Comparison of ENCODE assay signal across 19 cellular contexts in genomic region chrX:46184749-46185148, GRCh38.
DNase-seq lines count a peak whose midpoint lies in the region; ATAC-seq, FAIRE-seq and TF ChIP-seq lines count a peak whose summit lies in the region.
"Had no signal": no experiment of that assay in that cellular context is flagged by ENCODE, and none has a peak within 500 bp of the region (broad histone marks: within the 10 kb centered on the region; RNA-seq: fewer than 3 reads in every experiment).

No MANE protein-coding gene starts in this region.

- no peak overlapping the region for H2AK5ac ChIP-seq in trophoblast cell (ENCODE audit: low read length)

- no peaks in the 10 kb centered on the region for H4K20me1 ChIP-seq in HCT116 (ENCODE audit: insufficient read depth)

- CTCF ChIA-PET in A549 (lab: Yijun Ruan, JAX) = no interaction called here
- CTCF ChIA-PET in HCT116 (lab: Charles Lee) = no interaction called here

- H3K9me3 ChIP-seq in A549 (peaks cover 1% of the 10 kb centered on the region; the same call in 1 of the 3 replicates), HCT116 (ENCODE audit: control insufficient read depth in 1 of 2, insufficient read depth in 1 of 2, low read depth in 1 of 2, low read length in 2 of 2) (no peaks in the 10 kb centered on the region), RWPE2 (ENCODE audit: severe bottlenecking) (no peaks in the 10 kb centered on the region), trophoblast cell (ENCODE audit: insufficient read depth, low read depth, low read length) (no peaks in the 10 kb centered on the region)
- H3K9me3 ChIP-seq: SJSA1 had no signal

- H2AFZ ChIP-seq in HCT116 (ENCODE audit: low read depth, low read length, poor library complexity, severe bottlenecking) = no peak overlapping the region
- H2AFZ ChIP-seq in trophoblast cell (ENCODE audit: insufficient read depth, low read length, poor library complexity) = no peak overlapping the region

- H3K27me3 ChIP-seq in HCT116 (ENCODE audit: insufficient read depth, low read length) = no peaks in the 10 kb centered on the region
- no peaks in the 10 kb centered on the region for H3K27me3 ChIP-seq in RWPE2 (ENCODE audit: insufficient read depth, poor library complexity, severe bottlenecking)
- no peaks in the 10 kb centered on the region for H3K27me3 ChIP-seq in trophoblast cell (ENCODE audit: insufficient read depth, low read length)
- H3K27me3 ChIP-seq: SJSA1 had no signal

- no peak overlapping the region for H3K18ac ChIP-seq in trophoblast cell (ENCODE audit: low read length)

- H3K79me2 ChIP-seq in HCT116 (ENCODE audit: insufficient read depth, low read length) = no peaks in the 10 kb centered on the region
- H3K79me2 ChIP-seq in trophoblast cell (ENCODE audit: control insufficient read depth, insufficient read depth, low read length, poor library complexity) = no peaks in the 10 kb centered on the region

- H3K4me2 ChIP-seq in A549 (0 out of 3 replicates have a peak overlapping the region, but pooled peaks have one; percentile 11), HCT116 (ENCODE audit: low read length) (peak overlapping the region; percentile 55), trophoblast cell (ENCODE audit: low read length) (no peak overlapping the region)
- H3K4me2 ChIP-seq: KMS-11 had no signal

- no peak overlapping the region for H2BK12ac ChIP-seq in trophoblast cell (ENCODE audit: low read length)

- no peak for TF ChIP-seq EP300 in A549 (IDR thresholded peaks at IDR 0.05)

- H3K36me3 ChIP-seq in HCT116 (ENCODE audit: control insufficient read depth in 1 of 2, insufficient read depth in 2 of 2, low read length in 2 of 2) (no peaks in the 10 kb centered on the region; a peak in 1 of 4 replicates), RWPE2 (ENCODE audit: low read depth) (no peaks in the 10 kb centered on the region), trophoblast cell (ENCODE audit: control insufficient read depth in 1 of 2, insufficient read depth in 2 of 2, low read length in 2 of 2) (no peaks in the 10 kb centered on the region)
- H3K36me3 ChIP-seq: SJSA1 had no signal

- H3K9ac ChIP-seq in HCT116 (ENCODE audit: low read length) (peak overlapping the region; percentile 53), trophoblast cell (ENCODE audit: low read length) (no peak overlapping the region)
- H3K9ac ChIP-seq: KMS-11 had no signal

- WGBS in A549 (ENCODE audit: missing lambda C conversion rate) = 67% methylated on average over 2 of the region's 2 CpGs
- no CpG with 5 or more reads among the region's 2 CpGs for WGBS in trophoblast cell (ENCODE audit: extremely low coverage, insufficient coverage, insufficient read length)

- H4K8ac ChIP-seq in trophoblast cell (ENCODE audit: low read depth, low read length) = no peak overlapping the region

- intact Hi-C loops in HCT116 (cut with micrococcal nuclease) = loop anchor here (5.0 to 10.0 kb wide), 2 partner anchors 143 to 190 kb away; no protein-coding TSS in a partner anchor

- no peak overlapping the region for H2BK120ac ChIP-seq in trophoblast cell (ENCODE audit: insufficient read depth, low read length, poor library complexity)

- peaks cover 17% of the 10 kb centered on the region for H3K9me3 Mint-ChIP-seq in progenitor cell of endocrine pancreas (ENCODE audit: low read depth)
- peaks cover 0 to 4% (median 0%) of the 10 kb centered on the region in 9 donors for H3K9me3 Mint-ChIP-seq in naive thymus-derived CD8-positive, alpha-beta T cell
- H3K9me3 Mint-ChIP-seq: HFFc6 had no signal

- no peaks in the 10 kb centered on the region for H3K4me1 Mint-ChIP-seq in progenitor cell of endocrine pancreas (ENCODE audit: low read depth)
- no peaks in the 10 kb centered on the region for H3K4me1 Mint-ChIP-seq in naive thymus-derived CD8-positive, alpha-beta T cell
- H3K4me1 Mint-ChIP-seq: B cell; CD4-positive, alpha-beta memory T cell had no signal

- peaks cover 40% of the 10 kb centered on the region for H3K4me1 ChIP-seq in A549
- peaks cover 41 to 66% of the 10 kb centered on the region in 2 experiments for H3K4me1 ChIP-seq in HCT116 (ENCODE audit: control insufficient read depth in 1 of 2, insufficient read depth in 2 of 2, low read length in 2 of 2)
- peaks cover 31% of the 10 kb centered on the region for H3K4me1 ChIP-seq in RWPE2 (ENCODE audit: insufficient read depth, poor library complexity, severe bottlenecking)
- peaks cover 4 to 7% of the 10 kb centered on the region in 2 experiments for H3K4me1 ChIP-seq in trophoblast cell (ENCODE audit: control insufficient read depth in 1 of 2, insufficient read depth in 2 of 2, low read length in 2 of 2)

- no peak overlapping the region for H3K23ac ChIP-seq in trophoblast cell (ENCODE audit: low read length)

- TF ChIP-seq RAD21 in A549 (conservative IDR thresholded peaks at IDR 0.05 in 1 of 2, IDR thresholded peaks at IDR 0.05 in 1 of 2) = no peak
- TF ChIP-seq RAD21 in HCT116 (IDR thresholded peaks at IDR 0.05; ENCODE audit: low read depth) = peak; percentile 2; the same call in 1 of the 2 replicates

- RAD21 ChIA-PET in HCT116 (lab: Charles Lee; ENCODE audit: low non-redundant PET in 1 of 2, low total read pairs in 2 of 2, uncharacterized antibody in 2 of 2, unreplicated experiment in 2 of 2) = no interaction called here

- BruUV-seq in HCT116 (replicated peaks; lab: Mats Ljungman, UMichigan) = no TSS peak

- no peak overlapping the region for H2BK5ac ChIP-seq in trophoblast cell (ENCODE audit: low read depth, low read length, poor library complexity)

- H3K36me3 Mint-ChIP-seq in progenitor cell of endocrine pancreas (ENCODE audit: insufficient read depth) = no peaks in the 10 kb centered on the region
- no peaks in the 10 kb centered on the region for H3K36me3 Mint-ChIP-seq in naive thymus-derived CD8-positive, alpha-beta T cell
- H3K36me3 Mint-ChIP-seq: CD4-positive, alpha-beta memory T cell had no signal

- ATAC-seq in A549 (no peak), HCT116 (no peak), RWPE2 (ENCODE audit: low read depth) (peak; percentile 80)
- ATAC-seq in naive thymus-derived CD8-positive, alpha-beta T cell = no peak

- H3K79me1 ChIP-seq in trophoblast cell (ENCODE audit: low read length) = no peaks in the 10 kb centered on the region

- H3K14ac ChIP-seq in trophoblast cell (ENCODE audit: low read length) = no peak overlapping the region

- no peak overlapping the region for H3K4me3 Mint-ChIP-seq in progenitor cell of endocrine pancreas (ENCODE audit: low read depth)
- H3K4me3 Mint-ChIP-seq in naive thymus-derived CD8-positive, alpha-beta T cell = no peak overlapping the region
- H3K4me3 Mint-ChIP-seq: B cell; CD4-positive, alpha-beta memory T cell; HFFc6 had no signal

- no peak overlapping the region for H4K91ac ChIP-seq in trophoblast cell (ENCODE audit: low read depth, low read length)

- no peak for FAIRE-seq in A549 (lab: Jason Lieb, UNC)

- no peaks in the 10 kb centered on the region for H3K9me2 ChIP-seq in HCT116 (ENCODE audit: insufficient read depth)

- no peak for DNase-seq in A549 (ENCODE audit: low read depth in 1 of 2, low spot score in 1 of 2)
- peak; percentile 46 for DNase-seq in HCT116 (ENCODE audit: low read depth, low spot score)
- DNase-seq in RWPE2 (ENCODE audit: low spot score) = no peak
- DNase-seq in fibroblast of mammary gland (ENCODE audit: low read depth) = peak; percentile 49
- no peak for DNase-seq in progenitor cell of endocrine pancreas (ENCODE audit: low spot score, unreplicated experiment)
- no peak for DNase-seq in naive thymus-derived CD8-positive, alpha-beta T cell
- DNase-seq in NCI-H446 treated with DMSO at 0.1 percent for 48 hours (lab: John Stamatoyannopoulos, UW) = no peak
- DNase-seq in trophoblast cell = no peak
- DNase-seq: CD4-positive, alpha-beta memory T cell; DND-41; GOT3; HFFc6; NCI-H1417; NCI-H1930; NCI-H510A treated with DMSO at 0.1 percent for 48 hours; RPMI8226 had no signal

- H3K27ac ChIP-seq in A549 (no peak overlapping the region), HCT116 (ENCODE audit: low read depth, low read length) (peak overlapping the region; percentile 89; the same call in 1 of the 2 replicates), RWPE2 (ENCODE audit: poor library complexity, severe bottlenecking) (peak overlapping the region; percentile 91), trophoblast cell (ENCODE audit: low read depth, low read length) (no peak overlapping the region)
- H3K27ac ChIP-seq: KMS-11, SJSA1 had no signal

- H3K4ac ChIP-seq in trophoblast cell (ENCODE audit: low read depth, low read length) = no peak overlapping the region

- H3K4me3 ChIP-seq in A549 (no peak overlapping the region), HCT116 (replicated peaks in 1 of 2; ENCODE audit: low read depth in 1 of 2, low read length in 2 of 2) (peak overlapping the region in 1 of 2 experiments; percentile 3; a peak in 1 of 4 replicates), RWPE2 (ENCODE audit: severe bottlenecking) (no peak overlapping the region), fibroblast of mammary gland (ENCODE audit: control insufficient read depth, low read depth, low read length) (no peak overlapping the region), trophoblast cell (ENCODE audit: low read depth, low read length) (no peak overlapping the region)
- H3K4me3 ChIP-seq: SJSA1 had no signal

- TF ChIP-seq POLR2A in A549 (IDR thresholded peaks at IDR 0.05; ENCODE audit: low read length) (no peak), HCT116 (IDR thresholded peaks at IDR 0.05; ENCODE audit: borderline replicate concordance, extremely low read depth, insufficient read depth, insufficient read length) (no peak)

- H3K27ac Mint-ChIP-seq in progenitor cell of endocrine pancreas = no peak overlapping the region
- no peak overlapping the region for H3K27ac Mint-ChIP-seq in naive thymus-derived CD8-positive, alpha-beta T cell
- H3K27ac Mint-ChIP-seq: B cell; CD4-positive, alpha-beta memory T cell; HFFc6 had no signal

- H4K12ac ChIP-seq in trophoblast cell (ENCODE audit: low read depth, low read length) = no peak overlapping the region

- POLR2A ChIA-PET in A549 (lab: Yijun Ruan, JAX) = no interaction called here
- POLR2A ChIA-PET in HCT116 (lab: Charles Lee) = no interaction called here
- POLR2A ChIA-PET in naive thymus-derived CD8-positive, alpha-beta T cell (lab: Charles Lee) = no interaction called here

- no peak for TF ChIP-seq CTCF in A549 (IDR thresholded peaks at IDR 0.05)
- TF ChIP-seq CTCF in HCT116 (IDR thresholded peaks at IDR 0.05 in 2 of 3, conservative IDR thresholded peaks at IDR 0.05 in 1 of 3; ENCODE audit: borderline replicate concordance in 1 of 3, insufficient read depth in 1 of 3, low read depth in 2 of 3, low read length in 2 of 3) = no peak
- TF ChIP-seq CTCF in RWPE2 (IDR thresholded peaks at IDR 0.05; ENCODE audit: poor library complexity, severe bottlenecking) = no peak
- no peak for TF ChIP-seq CTCF in fibroblast of mammary gland (conservative IDR thresholded peaks at IDR 0.05; ENCODE audit: control insufficient read depth, insufficient read depth, low read depth, low read length)
- TF ChIP-seq CTCF in progenitor cell of endocrine pancreas (IDR thresholded peaks at IDR 0.05; ENCODE audit: unreplicated experiment) = no peak

- no peaks in the 10 kb centered on the region for H3K27me3 Mint-ChIP-seq in progenitor cell of endocrine pancreas
- H3K27me3 Mint-ChIP-seq in naive thymus-derived CD8-positive, alpha-beta T cell = peaks cover 0 to 13% (median 0%) of the 10 kb centered on the region in 5 donors
- H3K27me3 Mint-ChIP-seq: B cell; CD4-positive, alpha-beta memory T cell had no signal

TF ChIP-seq in A549, 52 proteins besides CTCF, POLR2A, EP300 and RAD21 (continues in another document):
- TF ChIP-seq KDM5A (IDR thresholded peaks at IDR 0.05) = no peak

TF ChIP-seq in HCT116, 20 proteins besides CTCF, POLR2A, EP300 and RAD21 (continues in another document):
- TF ChIP-seq SP1 (IDR thresholded peaks at IDR 0.05; ENCODE audit: low read depth) = peak; percentile 78

Comparison
In these comparisons a context has a peak if more than half of its experiments do, and no peak if none do; other contexts are left out.
1. DNase-seq: peak in HCT116 (single experiment) and fibroblast of mammary gland (single experiment); none in A549 (0 of 2), RWPE2 (single experiment), progenitor cell of endocrine pancreas (single experiment), naive thymus-derived CD8-positive, alpha-beta T cell (0 of 10), NCI-H446 treated with DMSO at 0.1 percent for 48 hours (single experiment) and trophoblast cell (0 of 2).
2. H3K27ac ChIP-seq: peak in HCT116 (single experiment) and RWPE2 (single experiment); none in A549 (0 of 2) and trophoblast cell (single experiment).
3. Of the 6 proteins assayed by ChIP-seq in both A549 and HCT116: peak only in A549: none; only in HCT116: CEBPB and RAD21; in both: none; in neither: 4.